Comparison of ENCODE assay signal across 22 cellular contexts in genomic region chr9:91781906-91782305, GRCh38.
DNase-seq lines count a peak whose midpoint lies in the region; ATAC-seq and TF ChIP-seq lines count a peak whose summit lies in the region.
"Had no signal": no experiment of that assay in that cellular context is flagged by ENCODE, and none has a peak within 500 bp of the region (broad histone marks: within the 10 kb centered on the region; RNA-seq: fewer than 3 reads in every experiment).

No MANE protein-coding gene starts in this region.

- H3K4me1 ChIP-seq in endodermal cell (ENCODE audit: control insufficient read depth, insufficient read depth, low read length) (peaks cover 8% of the 10 kb centered on the region), prostate gland (replicated peaks) (peaks cover 12% of the 10 kb centered on the region)

- TF ChIP-seq CTCF in endodermal cell (conservative IDR thresholded peaks at IDR 0.05) = no peak
- no peak for TF ChIP-seq CTCF in prostate gland (IDR thresholded peaks at IDR 0.05)

- intact Hi-C loops in posterior vena cava (cut with DNase I) = no loop called here
- intact Hi-C loops in prostate gland (cut with DNase I) = no loop called here

- no peaks in the 10 kb centered on the region for H3K27me3 Mint-ChIP-seq in endodermal cell (ENCODE audit: insufficient read depth)

- H3K36me3 ChIP-seq in H7 (replicated peaks; ENCODE audit: control insufficient read depth, insufficient read depth, low read length) (no peaks in the 10 kb centered on the region), endodermal cell (ENCODE audit: control insufficient read depth, insufficient read depth, low read length) (peaks cover 80% of the 10 kb centered on the region), prostate gland (no peaks in the 10 kb centered on the region)
- H3K36me3 ChIP-seq: BLaER1, Peyer's patch had no signal

- WGBS in endodermal cell (ENCODE audit: insufficient coverage in 1 of 2, insufficient read length in 1 of 2), 2 experiments = 59 to 93% methylated on average over 2 to 3 of the region's 3 CpGs
- 86% methylated on average over 2 of the region's 3 CpGs for WGBS in prostate gland

- H3K27me3 ChIP-seq in H7 (ENCODE audit: control insufficient read depth, insufficient read depth, low read length) (no peaks in the 10 kb centered on the region), endodermal cell (ENCODE audit: control insufficient read depth, insufficient read depth, low read length, poor library complexity, severe bottlenecking) (no peaks in the 10 kb centered on the region), prostate gland (replicated peaks; ENCODE audit: insufficient read depth) (no peaks in the 10 kb centered on the region)
- H3K27me3 ChIP-seq: BLaER1, Peyer's patch had no signal

- H3K9me3 Mint-ChIP-seq in endodermal cell = peaks cover 3% of the 10 kb centered on the region

- peaks cover 24% of the 10 kb centered on the region for H3K4me1 Mint-ChIP-seq in endodermal cell

- ATAC-seq in HG03460 (IDR thresholded peaks at IDR 0.05; ENCODE audit: unreplicated experiment) (no peak), HG03159 (IDR thresholded peaks at IDR 0.05; ENCODE audit: unreplicated experiment) (no peak)
- ATAC-seq: GM12878, K562, Right ventricle myocardium inferior had no signal

- H3K9ac ChIP-seq in endodermal cell (ENCODE audit: extremely low read depth, low read length, poor library complexity, severe bottlenecking) = no peak overlapping the region
- H3K9ac ChIP-seq: BLaER1 had no signal

- H3K4me3 ChIP-seq in H7 (ENCODE audit: insufficient read depth, low read depth, low read length) (no peak overlapping the region), endodermal cell (ENCODE audit: low read length) (no peak overlapping the region), prostate gland (no peak overlapping the region)
- H3K4me3 ChIP-seq: BLaER1, GM12878, K562, Peyer's patch had no signal

- H3K27ac Mint-ChIP-seq in endodermal cell = no peak overlapping the region

- DNase-seq in H7 (peak; percentile 47), endodermal cell (peak; percentile 33), mesenteric fat pad (ENCODE audit: low spot score) (peak; percentile 45), posterior vena cava (ENCODE audit: low spot score) (peak; percentile 40), prostate gland (ENCODE audit: low spot score) (no peak), T1000 (lab: John Stamatoyannopoulos, UW) (no peak)
- DNase-seq: DMS53; EL; GOT3; NCI-H1694 treated with DMSO at 0.1 percent for 48 hours; NCI-H2107; NCI-H510A; NCI-H748 treated with DMSO at 0.1 percent for 48 hours; NK-92 treated with Interleukin-12 subunit alpha and Interleukin-12 subunit beta, amount 100 ng/mL, for 24 hours; Peyer's patch had no signal

- H3K4me3 Mint-ChIP-seq in endodermal cell = no peak overlapping the region

- TF ChIP-seq POLR2A in prostate gland (IDR thresholded peaks at IDR 0.05) = no peak

- H3K36me3 Mint-ChIP-seq in endodermal cell (ENCODE audit: low read depth) = peaks cover 56% of the 10 kb centered on the region
- H3K36me3 Mint-ChIP-seq: CD4-positive, alpha-beta memory T cell had no signal

- peak overlapping the region; percentile 67 for H3K27ac ChIP-seq in endodermal cell (ENCODE audit: low read depth, low read length)
- no peak overlapping the region for H3K27ac ChIP-seq in prostate gland
- H3K27ac ChIP-seq: BLaER1, Peyer's patch had no signal

- H3K9me3 ChIP-seq in endodermal cell (ENCODE audit: control insufficient read depth, low read length) = no peaks in the 10 kb centered on the region
- no peaks in the 10 kb centered on the region for H3K9me3 ChIP-seq in prostate gland
- H3K9me3 ChIP-seq: Peyer's patch had no signal

Comparison
In these comparisons a context has a peak if more than half of its experiments do, and no peak if none do; other contexts are left out.
1. DNase-seq: peak in H7 (single experiment), endodermal cell (single experiment), mesenteric fat pad (single experiment) and posterior vena cava (single experiment); none in prostate gland (single experiment) and T1000 (single experiment).